17 cellular contexts compared by ENCODE assay signal in genomic region chr6:36938536-36938935, GRCh38. TPM values are rescaled to one million over a fixed set of nuclear protein-coding genes. Genes with fewer than 3 reads are reported as not detected.
DNase-seq lines count a peak whose midpoint lies in the region; ATAC-seq and TF ChIP-seq lines count a peak whose summit lies in the region.
"Had no signal": no experiment of that assay in that cellular context is flagged by ENCODE, and none has a peak within 500 bp of the region (broad histone marks: within the 10 kb centered on the region; RNA-seq: fewer than 3 reads in every experiment).

No MANE protein-coding gene starts in this region.

- DNase-seq in AG09309 (ENCODE audit: low read depth) (peak; percentile 20), HS-27A (ENCODE audit: low read depth) (peak; percentile 43), astrocyte of the spinal cord (ENCODE audit: low read depth, low spot score) (peak; percentile 58), foreskin fibroblast (peak; percentile 80 to 81), upper lobe of left lung (no peak), NCI-H128 (lab: John Stamatoyannopoulos, UW; ENCODE audit: unreplicated experiment) (no peak)
- no peak for DNase-seq in stimulated activated CD4-positive, alpha-beta T cell treated with anti-CD3 and anti-CD28 coated beads, Interleukin-2, amount 100 ng/mL, for 24 hours
- DNase-seq in activated CD4-positive, alpha-beta T cell treated with anti-CD3 and anti-CD28 coated beads, Interleukin-2, amount 10 ng/mL, durations not matched to agents 24 days and 14 days: no peak
- DNase-seq: activated CD4-positive, CD25-positive, alpha-beta regulatory T cell; activated effector memory CD4-positive, alpha-beta T cell treated with anti-CD3 and anti-CD28 coated beads, Interleukin-2, amount 50 U/mL, for 16 hours; Calu3; NCI-H2029 treated with DMSO at 0.1 percent for 48 hours; NCI-H774; RPMI8226 had no signal

- no peak overlapping the region for H3K27ac ChIP-seq in upper lobe of left lung

- no peaks in the 10 kb centered on the region for H3K36me3 Mint-ChIP-seq in activated CD4-positive, alpha-beta T cell treated with anti-CD3 and anti-CD28 coated beads, Interleukin-2, amount 10 ng/mL, durations not matched to agents 24 days and 14 days (ENCODE audit: low read depth)

- no peaks in the 10 kb centered on the region for H3K9me3 Mint-ChIP-seq in activated CD4-positive, alpha-beta T cell treated with anti-CD3 and anti-CD28 coated beads, Interleukin-2, amount 10 ng/mL, durations not matched to agents 24 days and 14 days

- in situ Hi-C loops in astrocyte of the spinal cord (cut with HindIII; ENCODE audit: low sequenced_read_pairs): no loop called here

- H3K27me3 ChIP-seq in upper lobe of left lung: no peaks in the 10 kb centered on the region

- no peaks in the 10 kb centered on the region for H3K9me3 ChIP-seq in upper lobe of left lung

- H3K4me1 ChIP-seq in upper lobe of left lung: no peaks in the 10 kb centered on the region

- TF ChIP-seq CTCF in AG09309 (IDR thresholded peaks at IDR 0.05; ENCODE audit: control insufficient read depth, insufficient read depth, low read depth, low read length, missing control alignments) (no peak), astrocyte of the spinal cord (IDR thresholded peaks at IDR 0.05; ENCODE audit: low read depth, low read length) (no peak), foreskin fibroblast (IDR thresholded peaks at IDR 0.05; ENCODE audit: low read depth, low read length) (no peak), upper lobe of left lung (IDR thresholded peaks at IDR 0.05) (no peak)

- no peaks in the 10 kb centered on the region for H3K36me3 ChIP-seq in upper lobe of left lung

- peaks cover 26% of the 10 kb centered on the region for H3K27me3 Mint-ChIP-seq in activated CD4-positive, alpha-beta T cell treated with anti-CD3 and anti-CD28 coated beads, Interleukin-2, amount 10 ng/mL, durations not matched to agents 24 days and 14 days

- ATAC-seq in upper lobe of left lung (ENCODE audit: low FRiP score in 2 of 2): no peak

- TF ChIP-seq POLR2A in upper lobe of left lung (IDR thresholded peaks at IDR 0.05): no peak

- intact Hi-C loops in activated CD4-positive, alpha-beta T cell treated with anti-CD3 and anti-CD28 coated beads, Interleukin-2, amount 10 ng/mL, durations not matched to agents 24 days and 14 days (cut with micrococcal nuclease): no loop called here

- H3K4me1 Mint-ChIP-seq in activated CD4-positive, alpha-beta T cell treated with anti-CD3 and anti-CD28 coated beads, Interleukin-2, amount 10 ng/mL, durations not matched to agents 24 days and 14 days: peaks cover 8% of the 10 kb centered on the region

- H3K4me3 ChIP-seq in AG09309 (ENCODE audit: control insufficient read depth, low read depth, low read length) (no peak overlapping the region), astrocyte of the spinal cord (ENCODE audit: low read depth, low read length) (no peak overlapping the region), foreskin fibroblast (ENCODE audit: low read depth in 1 of 2, low read length in 2 of 2) (no peak overlapping the region), upper lobe of left lung (no peak overlapping the region)

- no peak for TF ChIP-seq EP300 in upper lobe of left lung (IDR thresholded peaks at IDR 0.05)

- H3K4me3 Mint-ChIP-seq in activated CD4-positive, alpha-beta T cell treated with anti-CD3 and anti-CD28 coated beads, Interleukin-2, amount 10 ng/mL, durations not matched to agents 24 days and 14 days: no peak overlapping the region
- H3K4me3 Mint-ChIP-seq: B cell, nephron had no signal

- 90 to 100% methylated on average over 1 to 4 of the region's 4 CpGs for WGBS in upper lobe of left lung, 2 donors

- no peak overlapping the region for H3K27ac Mint-ChIP-seq in activated CD4-positive, alpha-beta T cell treated with anti-CD3 and anti-CD28 coated beads, Interleukin-2, amount 10 ng/mL, durations not matched to agents 24 days and 14 days
- H3K27ac Mint-ChIP-seq: B cell, nephron had no signal

RNA-seq across cellular contexts. Expression of gene PI16, which starts 16.0 kb away (rescaled TPM):
- total RNA-seq in upper lobe of left lung: 10 to 100 TPM in 1 of 6 donors, 1 to 10 TPM in 3, under 1 TPM in 1, not detected in 1; 0.44 to 78.9 (median 4.7) TPM
- total RNA-seq in activated CD4-positive, alpha-beta T cell treated with anti-CD3 and anti-CD28 coated beads, Interleukin-2, amount 10 ng/mL, durations not matched to agents 24 days and 14 days: not detected in 2 replicates
- total RNA-seq: lung microvascular endothelial cell had no signal

RNA-seq across cellular contexts. Expression of gene MTCH1, which starts 47.5 kb away (rescaled TPM):
- 100 to 1,000 TPM; 184 to 283 (median 219) TPM for total RNA-seq in upper lobe of left lung
- total RNA-seq in activated CD4-positive, alpha-beta T cell treated with anti-CD3 and anti-CD28 coated beads, Interleukin-2, amount 10 ng/mL, durations not matched to agents 24 days and 14 days: 119 TPM in 2 replicates

RNA-seq across cellular contexts. Expression of gene C6orf89, which starts 52.8 kb away (rescaled TPM):
- 10 to 100 TPM; 22.0 to 60.8 (median 42.5) TPM for total RNA-seq in upper lobe of left lung
- total RNA-seq in activated CD4-positive, alpha-beta T cell treated with anti-CD3 and anti-CD28 coated beads, Interleukin-2, amount 10 ng/mL, durations not matched to agents 24 days and 14 days: 25.9 and 27.4 TPM in 2 replicates

Comparison
In these comparisons a context has a peak if more than half of its experiments do, and no peak if none do; other contexts are left out.
1. DNase-seq: peak in AG09309 (single experiment), HS-27A (single experiment), astrocyte of the spinal cord (single experiment) and foreskin fibroblast (2 of 2); none in stimulated activated CD4-positive, alpha-beta T cell treated with anti-CD3 and anti-CD28 coated beads, Interleukin-2, amount 100 ng/mL, for 24 hours (0 of 2), upper lobe of left lung (0 of 2), activated CD4-positive, alpha-beta T cell treated with anti-CD3 and anti-CD28 coated beads, Interleukin-2, amount 10 ng/mL, durations not matched to agents 24 days and 14 days (single experiment) and NCI-H128 (single experiment).